In genomic region chr1:18890704-18891103, GRCh38 we compare ENCODE assay signal across 1 cellular context.
TF ChIP-seq lines count a peak whose summit lies in the region.

No MANE protein-coding gene starts in this region.

TF ChIP-seq in HepG2, 621 proteins besides CTCF, POLR2A, EP300 and RAD21:
- TF ChIP-seq NCOR1 (IDR thresholded peaks at IDR 0.05; ENCODE audit: borderline replicate concordance, low read length) (no peak), ZNF446 (CRISPR knock-in tag; IDR thresholded peaks at IDR 0.05) (no peak), TFAP4 (IDR thresholded peaks at IDR 0.05; ENCODE audit: borderline replicate concordance, low read depth) (peak; percentile 12; the same call in 1 of the 2 replicates), ZBTB1 (CRISPR knock-in tag; IDR thresholded peaks at IDR 0.05; ENCODE audit: borderline replicate concordance) (no peak)
TF ChIP-seq in HepG2: peak in this region for 1.
